Comparison of ENCODE assay signal across 29 cellular contexts in the genomic region with DNA sequence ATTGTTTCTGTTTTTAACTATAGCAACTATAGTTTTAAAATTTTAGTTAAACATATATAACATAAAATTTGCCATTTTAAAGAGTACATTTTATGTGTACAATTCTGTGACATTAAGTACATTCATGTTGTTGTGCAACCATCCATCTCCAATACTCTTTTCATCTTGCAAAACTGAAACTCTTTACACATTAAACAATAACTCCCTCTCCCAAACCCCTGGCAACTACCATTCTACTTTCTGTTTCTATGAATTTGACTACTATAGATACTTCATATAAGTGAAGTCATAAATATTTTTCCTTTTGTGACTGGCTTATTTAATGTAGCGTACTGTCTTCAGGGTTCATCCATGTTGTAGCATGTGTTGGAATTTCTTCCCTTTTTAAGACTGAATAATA. TPM values are rescaled to one million over a fixed set of nuclear protein-coding genes. Genes with fewer than 3 reads are reported as not detected.
"Had no signal": no experiment of that assay in that cellular context is flagged by ENCODE, and none has a peak within 500 bp of the region (broad histone marks: within the 10 kb centered on the region; RNA-seq: fewer than 3 reads in every experiment).

No MANE protein-coding gene starts in this region.

- H3K27me3 ChIP-seq: gastrocnemius medialis, left lung had no signal

- FAIRE-seq: endometrium, islet of Langerhans, keratinocyte had no signal

- H3K27ac ChIP-seq: epithelial cell of prostate, esophagus squamous epithelium, gastrocnemius medialis, heart right ventricle, left lung, lower lobe of right lung had no signal

- ATAC-seq: effector memory CD8-positive, alpha-beta T cell; esophagus mucosa; gastrocnemius medialis; heart right ventricle; left cardiac atrium; left lung; left ventricle myocardium superior; lower lobe of right lung; mucosa of descending colon; naive thymus-derived CD8-positive, alpha-beta T cell had no signal

- H3K27me3 Mint-ChIP-seq: dendritic cell treated with granulocyte-macrophage colony-stimulating factor and Interleukin-4, amounts not matched to agents 40 ng/mL and 50 ng/mL, for 4 days had no signal

- H3K36me3 ChIP-seq: esophagus squamous epithelium, gastrocnemius medialis, left lung, lower lobe of right lung had no signal

- H3K4me1 ChIP-seq: gastrocnemius medialis, heart right ventricle, left lung, lower lobe of right lung had no signal

- H3K27ac Mint-ChIP-seq: dendritic cell treated with granulocyte-macrophage colony-stimulating factor and Interleukin-4, amounts not matched to agents 40 ng/mL and 50 ng/mL, for 4 days; effector memory CD8-positive, alpha-beta T cell; endodermal cell; mesothelial cell of epicardium; naive B cell; naive thymus-derived CD8-positive, alpha-beta T cell had no signal

- H3K4me1 Mint-ChIP-seq: endodermal cell, mesothelial cell of epicardium, naive B cell had no signal

- H3K9me3 ChIP-seq: gastrocnemius medialis, mucosa of descending colon had no signal

- DNase-seq: cortex of kidney; effector CD8-positive, alpha-beta T cell; effector memory CD8-positive, alpha-beta T cell; endodermal cell; erythroblast; esophagus squamous epithelium; foreskin fibroblast; foreskin melanocyte; gastrocnemius medialis; glutamatergic neuron; head of caudate nucleus; heart right ventricle; hippocampal formation; left cardiac atrium; left lung; left ventricle myocardium superior; lower lobe of right lung; mesenchymal stem cell; mucosa of descending colon; naive B cell; naive thymus-derived CD8-positive, alpha-beta T cell had no signal

- H3K36me3 Mint-ChIP-seq: mesothelial cell of epicardium had no signal

- H3K4me3 Mint-ChIP-seq: dendritic cell treated with granulocyte-macrophage colony-stimulating factor and Interleukin-4, amounts not matched to agents 40 ng/mL and 50 ng/mL, for 4 days; effector memory CD8-positive, alpha-beta T cell; endodermal cell; mesothelial cell of epicardium; naive B cell; naive thymus-derived CD8-positive, alpha-beta T cell had no signal

- H3K4me3 ChIP-seq: esophagus squamous epithelium, gastrocnemius medialis, heart right ventricle, left lung, lower lobe of right lung, mucosa of descending colon had no signal

RNA-seq across cellular contexts. Expression of a gene that starts 25.9 kb away (rescaled TPM):
- total RNA-seq: lung microvascular endothelial cell had no signal
